In genomic region chr6:3013486-3013885, GRCh38 we compare ENCODE assay signal across 10 cellular contexts. TPM values are rescaled to one million over a fixed set of nuclear protein-coding genes. Genes with fewer than 3 reads are reported as not detected.
DNase-seq lines count a peak whose midpoint lies in the region; ATAC-seq and TF ChIP-seq lines count a peak whose summit lies in the region.
"Had no signal": no experiment of that assay in that cellular context is flagged by ENCODE, and none has a peak within 500 bp of the region (broad histone marks: within the 10 kb centered on the region; RNA-seq: fewer than 3 reads in every experiment).

No MANE protein-coding gene starts in this region.

- ATAC-seq in RWPE2 (ENCODE audit: low read depth): peak; percentile 95
- ATAC-seq in stimulated activated effector memory CD8-positive, alpha-beta T cell treated with anti-CD3 and anti-CD28 coated beads, Interleukin-12 subunit alpha, Interleukin-12 subunit beta, amount 100 ng/mL, for 72 hours: peak; percentile 55

- H3K36me3 Mint-ChIP-seq in stimulated activated effector memory CD8-positive, alpha-beta T cell treated with anti-CD3 and anti-CD28 coated beads, Interleukin-12 subunit alpha, Interleukin-12 subunit beta, amount 100 ng/mL, for 72 hours: peaks cover 64% of the 10 kb centered on the region

- CTCF ChIA-PET in HEK293 (lab: Yijun Ruan, JAX): interaction anchor here (1.8 kb wide), 1 partner anchor 12 kb away, joined by 8 read pairs; no protein-coding TSS in a partner anchor

- H3K9me3 ChIP-seq in HEK293 (ENCODE audit: control insufficient read depth, insufficient read depth, low read depth, low read length) (no peaks in the 10 kb centered on the region), RWPE2 (ENCODE audit: severe bottlenecking) (peaks cover 5% of the 10 kb centered on the region), ovary (no peaks in the 10 kb centered on the region), vagina (no peaks in the 10 kb centered on the region)
- H3K9me3 ChIP-seq: pancreas had no signal

- H3K4me3 ChIP-seq in HEK293 (ENCODE audit: low read depth, low read length) (no peak overlapping the region), RWPE2 (ENCODE audit: severe bottlenecking) (no peak overlapping the region), fibroblast of mammary gland (ENCODE audit: control insufficient read depth, low read depth, low read length) (no peak overlapping the region), ovary (no peak overlapping the region), vagina (no peak overlapping the region)
- H3K4me3 ChIP-seq: pancreas had no signal

- H3K36me3 ChIP-seq in HEK293 (ENCODE audit: control insufficient read depth in 2 of 2, insufficient read depth in 1 of 2, low read length in 2 of 2) (peaks cover 3 to 73% of the 10 kb centered on the region in 2 experiments; a peak in 1 of 3 replicates), RWPE2 (ENCODE audit: low read depth) (peaks cover 11% of the 10 kb centered on the region), ovary (no peaks in the 10 kb centered on the region), vagina (peaks cover 0 to 60% of the 10 kb centered on the region in 2 donors)

- no peak overlapping the region for H3K27ac Mint-ChIP-seq in stimulated activated effector memory CD8-positive, alpha-beta T cell treated with anti-CD3 and anti-CD28 coated beads, Interleukin-12 subunit alpha, Interleukin-12 subunit beta, amount 100 ng/mL, for 72 hours
- H3K27ac Mint-ChIP-seq: activated naive CD8-positive, alpha-beta T cell; T-helper 1 cell treated with Interleukin-12 subunit alpha and Interleukin-12 subunit beta and Interleukin-4 antibody, amounts not matched to agents 30 μg/mL and 1 μg/mL, for 36 hours had no signal

- peaks cover 7% of the 10 kb centered on the region for H3K9me3 Mint-ChIP-seq in stimulated activated effector memory CD8-positive, alpha-beta T cell treated with anti-CD3 and anti-CD28 coated beads, Interleukin-12 subunit alpha, Interleukin-12 subunit beta, amount 100 ng/mL, for 72 hours

- no peak overlapping the region for H3K4me3 Mint-ChIP-seq in stimulated activated effector memory CD8-positive, alpha-beta T cell treated with anti-CD3 and anti-CD28 coated beads, Interleukin-12 subunit alpha, Interleukin-12 subunit beta, amount 100 ng/mL, for 72 hours
- H3K4me3 Mint-ChIP-seq: activated naive CD8-positive, alpha-beta T cell; T-helper 1 cell treated with Interleukin-12 subunit alpha and Interleukin-12 subunit beta and Interleukin-4 antibody, amounts not matched to agents 30 μg/mL and 1 μg/mL, for 36 hours had no signal

- H3K27me3 ChIP-seq in RWPE2 (ENCODE audit: insufficient read depth, poor library complexity, severe bottlenecking) (no peaks in the 10 kb centered on the region), ovary (no peaks in the 10 kb centered on the region), vagina (no peaks in the 10 kb centered on the region)
- H3K27me3 ChIP-seq: pancreas had no signal

- no peak overlapping the region for H3K27ac ChIP-seq in HEK293 (ENCODE audit: extremely low read depth, low read depth, low read length)
- peak overlapping the region; percentile 24 for H3K27ac ChIP-seq in RWPE2 (ENCODE audit: poor library complexity, severe bottlenecking)
- H3K27ac ChIP-seq in ovary: no peak overlapping the region
- no peak overlapping the region for H3K27ac ChIP-seq in vagina
- H3K27ac ChIP-seq: pancreas had no signal

- POLR2A ChIA-PET in HEK293 (lab: Yijun Ruan, JAX): interaction anchor here (1.2 kb wide), 1 partner anchor 12 kb away, joined by 3 read pairs; no protein-coding TSS in a partner anchor

- no peak for TF ChIP-seq CTCF in HEK293 (tag by site-specific recombination; IDR thresholded peaks at IDR 0.05)
- no peak for TF ChIP-seq CTCF in RWPE2 (IDR thresholded peaks at IDR 0.05; ENCODE audit: poor library complexity, severe bottlenecking)
- no peak for TF ChIP-seq CTCF in fibroblast of mammary gland (conservative IDR thresholded peaks at IDR 0.05; ENCODE audit: control insufficient read depth, insufficient read depth, low read depth, low read length)
- TF ChIP-seq CTCF in ovary (IDR thresholded peaks at IDR 0.05): no peak
- TF ChIP-seq CTCF in vagina (IDR thresholded peaks at IDR 0.05): no peak

- no peaks in the 10 kb centered on the region for H3K4me1 ChIP-seq in HEK293 (ENCODE audit: control insufficient read depth, insufficient read depth, low read length)
- peaks cover 10% of the 10 kb centered on the region for H3K4me1 ChIP-seq in RWPE2 (ENCODE audit: insufficient read depth, poor library complexity, severe bottlenecking)
- no peaks in the 10 kb centered on the region for H3K4me1 ChIP-seq in ovary (ENCODE audit: insufficient read depth)
- H3K4me1 ChIP-seq in vagina: no peaks in the 10 kb centered on the region
- H3K4me1 ChIP-seq: pancreas had no signal

- peaks cover 14% of the 10 kb centered on the region for H3K4me1 Mint-ChIP-seq in stimulated activated effector memory CD8-positive, alpha-beta T cell treated with anti-CD3 and anti-CD28 coated beads, Interleukin-12 subunit alpha, Interleukin-12 subunit beta, amount 100 ng/mL, for 72 hours

- DNase-seq in RWPE2 (ENCODE audit: low spot score) (peak; percentile 78), fibroblast of mammary gland (ENCODE audit: low read depth) (peak; percentile 51), ovary (no peak), NCI-H2227 treated with DMSO at 0.1 percent for 48 hours (lab: John Stamatoyannopoulos, UW) (no peak), vagina (ENCODE audit: extremely low spot score in 2 of 2) (no peak)
- no peak for DNase-seq in stimulated activated effector memory CD8-positive, alpha-beta T cell treated with anti-CD3 and anti-CD28 coated beads, Interleukin-12 subunit alpha, Interleukin-12 subunit beta, amount 100 ng/mL, for 72 hours (ENCODE audit: low spot score in 2 of 2)
- DNase-seq: pancreas had no signal

- 89 to 94% (median 90%) methylated on average over 2 of the region's 2 CpGs for WGBS in ovary, 3 donors

- TF ChIP-seq POLR2A in ovary (IDR thresholded peaks at IDR 0.05) (no peak), vagina (IDR thresholded peaks at IDR 0.05) (no peak)

- no peak for TF ChIP-seq EP300 in ovary (IDR thresholded peaks at IDR 0.05)

- intact Hi-C loops in ovary (cut with DNase I) (no loop called here), vagina (cut with DNase I) (no loop called here)

TF ChIP-seq in HEK293, 187 proteins besides CTCF, POLR2A, EP300 and RAD21:
- no peak for TF ChIP-seq ZNF747 (tag by site-specific recombination; IDR thresholded peaks at IDR 0.05)
- peak; percentile 61; the same call in 1 of the 2 replicates for TF ChIP-seq GLIS1 (tag by site-specific recombination; IDR thresholded peaks at IDR 0.05)
- no peak for TF ChIP-seq ZNF518A (tag by site-specific recombination; conservative IDR thresholded peaks at IDR 0.05; ENCODE audit: low read depth)
- TF ChIP-seq KLF16 (tag by site-specific recombination; IDR thresholded peaks at IDR 0.05): no peak
- no peak for TF ChIP-seq ZBTB26 (tag by site-specific recombination; optimal IDR thresholded peaks at IDR 0.05)
- TF ChIP-seq ZNF350 (tag by site-specific recombination; IDR thresholded peaks at IDR 0.05): no peak
- no peak for TF ChIP-seq ZNF132 (tag by site-specific recombination; IDR thresholded peaks at IDR 0.05; ENCODE audit: borderline replicate concordance)

RNA-seq across cellular contexts. Expression of gene NQO2, which starts 13.8 kb away (rescaled TPM):
- 10 to 100 TPM; 16.2 to 41.1 (median 26.8) TPM for total RNA-seq in ovary
- polyA plus RNA-seq in ovary: 10 to 100 TPM; 31.6 to 48.4 TPM
- 11.8 TPM for total RNA-seq in vagina

RNA-seq across cellular contexts. Expression of gene SERPINB6, which starts 42.1 kb away (rescaled TPM):
- total RNA-seq in ovary (100 to 1,000 TPM in 6 of 7 donors, 10 to 100 TPM in 1; 98.1 to 161 (median 156) TPM), vagina (93.8 TPM)
- polyA plus RNA-seq in ovary: 100 to 1,000 TPM; 138 to 252 TPM

RNA-seq across cellular contexts. Expression of gene RIPK1, which starts 54.8 kb away (rescaled TPM):
- 10 to 100 TPM; 10.5 to 16.2 (median 15.1) TPM for total RNA-seq in ovary
- 10 to 100 TPM; 10.4 to 29.1 TPM for polyA plus RNA-seq in ovary
- 27.0 TPM for total RNA-seq in vagina

Comparison
In these comparisons a context has a peak if more than half of its experiments do, and no peak if none do; other contexts are left out.
1. DNase-seq: peak in RWPE2 (single experiment) and fibroblast of mammary gland (single experiment); none in stimulated activated effector memory CD8-positive, alpha-beta T cell treated with anti-CD3 and anti-CD28 coated beads, Interleukin-12 subunit alpha, Interleukin-12 subunit beta, amount 100 ng/mL, for 72 hours (0 of 2), ovary (0 of 5), NCI-H2227 treated with DMSO at 0.1 percent for 48 hours (single experiment) and vagina (0 of 2).